1 cellular context compared by ENCODE assay signal in the genomic region with DNA sequence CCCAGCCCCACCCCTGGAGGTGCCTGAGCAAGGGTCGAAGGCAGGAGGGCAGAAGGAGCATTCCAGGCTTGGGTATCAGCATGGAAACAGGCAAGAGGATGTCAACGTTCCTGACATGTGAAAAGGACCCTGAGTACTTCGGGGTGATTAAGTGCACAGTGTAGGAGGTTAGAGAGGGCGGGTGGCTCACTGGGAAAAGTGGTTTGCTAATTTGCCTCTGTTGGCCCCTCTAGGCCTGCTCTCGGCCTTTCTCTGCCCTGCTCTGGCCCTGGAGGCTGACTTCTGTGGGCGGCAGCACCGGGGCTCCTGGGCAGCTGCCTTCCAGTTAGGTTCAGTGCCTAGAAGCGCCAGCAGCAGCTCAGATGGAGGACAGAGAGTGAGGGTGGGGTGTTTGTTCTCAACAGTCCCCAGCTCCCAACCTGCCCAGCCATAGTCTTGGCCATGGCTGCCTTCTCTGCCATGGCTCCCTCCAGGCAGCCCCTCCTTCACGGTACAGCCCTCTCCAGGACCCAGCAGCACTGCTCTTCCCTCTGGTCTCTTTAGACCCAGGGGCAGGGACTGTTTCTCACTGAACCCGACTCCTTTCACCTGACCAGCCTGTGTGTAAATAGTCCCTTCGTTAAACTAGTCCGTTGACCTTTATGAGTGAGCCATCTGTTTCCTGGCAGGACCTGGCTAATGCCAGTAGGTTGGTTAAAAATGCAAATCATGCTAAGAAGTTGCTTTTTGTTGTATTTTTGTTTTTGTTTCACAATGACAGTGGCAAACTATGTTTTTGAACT.
TF ChIP-seq lines count a peak whose summit lies in the region.

No MANE protein-coding gene starts in this region.

TF ChIP-seq in H1, 55 proteins besides CTCF, POLR2A, EP300 and RAD21:
- TF ChIP-seq CTBP2 (IDR thresholded peaks at IDR 0.05; ENCODE audit: borderline replicate concordance, insufficient read depth, insufficient read length, low read length): no peak
- no peak for TF ChIP-seq ASH2L (IDR thresholded peaks at IDR 0.05; ENCODE audit: low read length)
- TF ChIP-seq GTF2F1 (IDR thresholded peaks at IDR 0.05; ENCODE audit: borderline replicate concordance, low read depth, low read length): no peak
- no peak for TF ChIP-seq SIRT6 (IDR thresholded peaks at IDR 0.05; ENCODE audit: low read length)
- TF ChIP-seq KDM1A (IDR thresholded peaks at IDR 0.05; ENCODE audit: borderline replicate concordance, low read length): no peak
- no peak for TF ChIP-seq MAFK (IDR thresholded peaks at IDR 0.05; ENCODE audit: low read depth, low read length)
- no peak for TF ChIP-seq RBBP5 (IDR thresholded peaks at IDR 0.05; ENCODE audit: borderline replicate concordance, low read depth, low read length)
- TF ChIP-seq ATF3 (IDR thresholded peaks at IDR 0.05; ENCODE audit: insufficient read depth, low read depth, low read length): no peak
- no peak for TF ChIP-seq BCL11A (IDR thresholded peaks at IDR 0.05; ENCODE audit: low read depth in 2 of 2, low read length in 2 of 2)
- no peak for TF ChIP-seq TAF1 (IDR thresholded peaks at IDR 0.05; ENCODE audit: low read depth, low read length)
- TF ChIP-seq CBX5 (IDR thresholded peaks at IDR 0.05; ENCODE audit: low read depth, low read length): no peak
- no peak for TF ChIP-seq KDM4A (IDR thresholded peaks at IDR 0.05; ENCODE audit: low read depth, low read length, severe bottlenecking)
- no peak for TF ChIP-seq TBP (IDR thresholded peaks at IDR 0.05; ENCODE audit: low read depth, low read length)
